8 cellular contexts compared by ENCODE assay signal in genomic region chr16:66516172-66516807, GRCh38. TPM values are rescaled to one million over a fixed set of nuclear protein-coding genes. Genes with fewer than 3 reads are reported as not detected.
A peak's percentile ranks its signal among the peaks of the same experiment; 100 is the strongest.
DNase-seq lines count a peak whose midpoint lies in the region; ATAC-seq and TF ChIP-seq lines count a peak whose summit lies in the region.

No MANE protein-coding gene starts in this region.

- H3K36me3 ChIP-seq in OCI-LY7 (ENCODE audit: insufficient read depth, low read length), result no peaks in the 10 kb centered on the region

- no peak for DNase-seq in activated naive CD4-positive, alpha-beta T cell (lab: John Stamatoyannopoulos, UW)
- DNase-seq in OCI-LY7 (ENCODE audit: low spot score) (peak; percentile 33), foreskin keratinocyte (no peak), A172 (ENCODE audit: low spot score) (no peak), medulla oblongata (ENCODE audit: extremely low spot score) (no peak), NCI-H1092 (lab: John Stamatoyannopoulos, UW) (no peak)

- no peaks in the 10 kb centered on the region for H4K20me1 ChIP-seq in OCI-LY7 (ENCODE audit: insufficient read depth, low read length)

- H3K4me1 Mint-ChIP-seq in activated naive CD4-positive, alpha-beta T cell treated with anti-CD3 and anti-CD28 coated beads, Interleukin-2, amount 50 U/mL, for 24 hours, result peaks cover 68% of the 10 kb centered on the region

- TF ChIP-seq CTCF in OCI-LY7 (conservative IDR thresholded peaks at IDR 0.05; ENCODE audit: low read length), result 0 out of 2 replicates have a peak, but pooled peaks have one; percentile 6
- TF ChIP-seq CTCF in foreskin keratinocyte (conservative IDR thresholded peaks at IDR 0.05), result no peak

- H3K9me2 ChIP-seq in OCI-LY7 (ENCODE audit: insufficient read depth, low read length), result no peaks in the 10 kb centered on the region

- CTCF ChIA-PET in OCI-LY7 (lab: Charles Lee; ENCODE audit: unreplicated experiment), result no interaction called here

- BruUV-seq in OCI-LY7 (replicated peaks; lab: Mats Ljungman, UMichigan), result no TSS peak

- H3K27me3 Mint-ChIP-seq in activated naive CD4-positive, alpha-beta T cell treated with anti-CD3 and anti-CD28 coated beads, Interleukin-2, amount 50 U/mL, for 24 hours, result no peaks in the 10 kb centered on the region

- H3K4me3 ChIP-seq in OCI-LY7 (ENCODE audit: low read depth, low read length, poor library complexity, severe bottlenecking), result peak overlapping the region; percentile 38

- intact Hi-C loops in OCI-LY7 (cut with micrococcal nuclease; ENCODE audit: unreplicated experiment), result loop anchor here (1.0 to 2.0 kb wide), 3 partner anchors 33 to 73 kb away; no protein-coding TSS in a partner anchor

- H3K27ac Mint-ChIP-seq in activated naive CD4-positive, alpha-beta T cell treated with anti-CD3 and anti-CD28 coated beads, Interleukin-2, amount 50 U/mL, for 24 hours, result peak overlapping the region; percentile 90

- POLR2A ChIA-PET in OCI-LY7 (lab: Charles Lee), result interaction anchor here (0.6 kb wide), 2 partner anchors 32 to 187 kb away, joined by 4 to 5 read pairs; no protein-coding TSS in a partner anchor

- ATAC-seq in foreskin keratinocyte, result no peak

- no peaks in the 10 kb centered on the region for H3K9me3 Mint-ChIP-seq in activated naive CD4-positive, alpha-beta T cell treated with anti-CD3 and anti-CD28 coated beads, Interleukin-2, amount 50 U/mL, for 24 hours

- H3K4me2 ChIP-seq in OCI-LY7 (ENCODE audit: low read length), result peak overlapping the region; percentile 83

- no peaks in the 10 kb centered on the region for H3K36me3 Mint-ChIP-seq in activated naive CD4-positive, alpha-beta T cell treated with anti-CD3 and anti-CD28 coated beads, Interleukin-2, amount 50 U/mL, for 24 hours

- H3K4me1 ChIP-seq in OCI-LY7 (ENCODE audit: insufficient read depth, low read length, poor library complexity, severe bottlenecking) (peaks cover 36% of the 10 kb centered on the region), foreskin keratinocyte (peaks cover 33% of the 10 kb centered on the region)

- H3K9me3 ChIP-seq in OCI-LY7 (ENCODE audit: low read length), result no peaks in the 10 kb centered on the region

- H3K27ac ChIP-seq in OCI-LY7 (ENCODE audit: low read depth, low read length, poor library complexity, severe bottlenecking), result peak overlapping the region; percentile 68
- peak overlapping the region; percentile 10 for H3K27ac ChIP-seq in foreskin keratinocyte
- H3K27ac ChIP-seq in temporal lobe (ENCODE audit: low read depth, low read length), result peak overlapping the region; percentile 98

- no peaks in the 10 kb centered on the region for H3K27me3 ChIP-seq in foreskin keratinocyte

- peak overlapping the region; percentile 62; the same call in 1 of the 2 replicates for H2AFZ ChIP-seq in OCI-LY7 (ENCODE audit: low read length)

- H3K4me3 Mint-ChIP-seq in activated naive CD4-positive, alpha-beta T cell treated with anti-CD3 and anti-CD28 coated beads, Interleukin-2, amount 50 U/mL, for 24 hours, result peak overlapping the region; percentile 76

- no peaks in the 10 kb centered on the region for H3K79me2 ChIP-seq in OCI-LY7 (ENCODE audit: insufficient read depth, low read depth, low read length)

RNA-seq across cellular contexts. Expression of gene TK2, which starts 33.6 kb away (rescaled TPM):
- 0.06 and 0.08 TPM in 2 replicates for total RNA-seq in OCI-LY7 (2014; rRNA removed; shearing (Covaris generic))
- total RNA-seq in OCI-LY7 (2022) (1.9 and 2.4 TPM in 2 replicates), foreskin keratinocyte (14.0 and 14.9 TPM in 2 replicates), temporal lobe (24.1 TPM)
- polyA plus RNA-seq in foreskin keratinocyte, result 9.2 and 11.0 TPM in 2 replicates
- total RNA-seq in A172 (2014; rRNA removed; shearing (Covaris generic)), result 31.9 and 35.0 TPM in 2 replicates

RNA-seq across cellular contexts. Expression of gene CKLF, which starts 36.1 kb away (rescaled TPM):
- total RNA-seq in OCI-LY7 (2014; rRNA removed; shearing (Covaris generic)), result 56.6 and 58.3 TPM in 2 replicates
- total RNA-seq in OCI-LY7 (2022) (98.7 and 109 TPM in 2 replicates), foreskin keratinocyte (44.2 and 52.3 TPM in 2 replicates), temporal lobe (27.8 TPM)
- 58.1 and 73.0 TPM in 2 replicates for polyA plus RNA-seq in foreskin keratinocyte
- total RNA-seq in A172 (2014; rRNA removed; shearing (Covaris generic)), result 180 and 186 TPM in 2 replicates

RNA-seq across cellular contexts. Expression of gene CMTM1, which starts 49.9 kb away (rescaled TPM):
- total RNA-seq in OCI-LY7 (2014; rRNA removed; shearing (Covaris generic)), result 3.8 and 8.5 TPM in 2 replicates
- 10.6 and 10.7 TPM in 2 replicates for total RNA-seq in OCI-LY7 (2022)
- 2.1 and 2.3 TPM in 2 replicates for total RNA-seq in foreskin keratinocyte
- polyA plus RNA-seq in foreskin keratinocyte, result 0.11 and 0.19 TPM in 2 replicates
- total RNA-seq in temporal lobe, result 3.2 TPM
- 1.1 and 1.3 TPM in 2 replicates for total RNA-seq in A172 (2014; rRNA removed; shearing (Covaris generic))

Comparison
In these comparisons a context has a peak if more than half of its experiments do, and no peak if none do; other contexts are left out.
1. H3K27ac ChIP-seq: peak in every context shown above with its lines; median percentile 98 in temporal lobe; 68 in OCI-LY7; 10 in foreskin keratinocyte.